Comparison of ENCODE assay signal across 8 cellular contexts in genomic region chr15:68553994-68554715, GRCh38. TPM values are rescaled to one million over a fixed set of nuclear protein-coding genes. Genes with fewer than 3 reads are reported as not detected.
DNase-seq lines count a peak whose midpoint lies in the region; ATAC-seq and TF ChIP-seq lines count a peak whose summit lies in the region.

No MANE protein-coding gene starts in this region.

- peaks cover 14% of the 10 kb centered on the region for H3K4me1 Mint-ChIP-seq in T-helper 17 cell

- H3K36me3 Mint-ChIP-seq in T-helper 17 cell (ENCODE audit: low read depth) = peaks cover 9% of the 10 kb centered on the region

- TF ChIP-seq CTCF in GM10266 (IDR thresholded peaks at IDR 0.05; ENCODE audit: control insufficient read depth, insufficient read depth, low read depth, missing control alignments) = peak; percentile 69

- H3K9me3 ChIP-seq in T-helper 17 cell (ENCODE audit: control insufficient read depth, low read length, poor library complexity, severe bottlenecking) = no peaks in the 10 kb centered on the region

- H3K27me3 Mint-ChIP-seq in T-helper 17 cell = peaks cover 73% of the 10 kb centered on the region

- H3K27ac Mint-ChIP-seq in T-helper 17 cell = no peak overlapping the region

- ATAC-seq in T-helper 17 cell (no peak), GM19463 (IDR thresholded peaks at IDR 0.05; ENCODE audit: unreplicated experiment) (no peak), HG02571 (IDR thresholded peaks at IDR 0.05; ENCODE audit: unreplicated experiment) (no peak)

- DNase-seq in GM10266 (ENCODE audit: extremely low spot score) (peak; percentile 62), NCI-H1417 treated with DMSO at 0.1 percent for 48 hours (lab: John Stamatoyannopoulos, UW) (peak; percentile 26), T-helper 17 cell (peak in 2 of 3 donors; percentile 26 to 59), anterior cingulate cortex (lab: John Stamatoyannopoulos, UW) (peak in 45 of 58 donors; percentile 11 to 80 (median 42)), hypothalamus (lab: John Stamatoyannopoulos, UW) (peak in 38 of 51 donors; percentile 9 to 76 (median 40))
- DNase-seq in stimulated activated CD4-positive, alpha-beta T cell treated with anti-CD3 and anti-CD28 coated beads, Interleukin-12 subunit alpha, Interleukin-12 subunit beta, amount 100 ng/mL, for 24 hours (ENCODE audit: low read depth in 2 of 2) = peak; percentile 32 to 69

- no peak overlapping the region for H3K4me3 Mint-ChIP-seq in T-helper 17 cell

RNA-seq across cellular contexts. Expression of gene CORO2B, which starts 24.6 kb away (rescaled TPM):
- not detected for total RNA-seq in T-helper 17 cell
